ENCODE assay signal across 8 cellular contexts in the genomic region with DNA sequence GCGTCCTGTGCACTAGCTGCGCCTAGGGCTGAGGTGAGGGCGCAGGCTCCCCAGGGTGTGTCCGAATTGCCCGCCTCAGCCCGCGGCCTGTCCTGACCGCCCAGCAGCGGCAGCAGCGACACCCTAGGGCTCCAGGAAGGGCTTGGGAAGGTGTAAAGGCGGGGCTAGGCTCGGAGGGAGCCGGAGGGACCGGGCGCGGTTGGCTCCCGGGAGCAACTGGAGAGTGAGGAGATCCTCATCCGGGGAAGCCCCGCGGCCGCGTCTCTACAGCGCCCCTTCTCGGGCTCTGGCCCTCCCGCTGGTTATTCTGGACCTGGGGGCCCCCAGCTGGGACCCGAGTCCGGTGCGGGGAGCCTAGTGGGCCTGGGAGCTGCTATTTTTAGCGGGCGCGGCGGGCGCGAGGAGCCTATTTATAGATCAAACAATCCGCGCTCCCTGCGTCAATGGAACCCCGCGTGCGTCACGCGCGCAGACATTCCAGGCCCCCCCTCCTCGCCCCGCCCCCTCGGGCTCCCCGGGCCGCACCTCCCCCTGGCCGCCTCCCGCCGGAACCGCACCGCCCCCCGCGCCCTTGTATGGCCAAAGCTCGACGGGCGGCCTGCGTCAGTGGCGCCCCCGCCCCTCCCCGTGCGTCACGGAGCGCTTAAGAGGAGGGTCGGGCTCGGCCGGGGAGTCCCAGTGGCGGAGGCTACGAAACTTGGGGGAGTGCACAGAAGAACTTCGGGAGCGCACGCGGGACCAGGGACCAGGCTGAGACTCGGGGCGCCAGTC. TPM values are rescaled to one million over a fixed set of nuclear protein-coding genes. Genes with fewer than 3 reads are reported as not detected.
DNase-seq lines count a peak whose midpoint lies in the region; ATAC-seq, FAIRE-seq and TF ChIP-seq lines count a peak whose summit lies in the region.

Gene NR4A1, plus strand, starts transcription at position 672 of the 771 bp plus-strand sequence. CDS start 2,887 bp downstream, outside the sequence.

- H3K27me3 Mint-ChIP-seq in Calu3 (ENCODE audit: unreplicated experiment): no peaks in the 10 kb centered on the region
- H3K27me3 Mint-ChIP-seq in activated T-cell treated with anti-CD3 and anti-CD28 coated beads, Interleukin-2, amount 50 U/mL, for 24 hours: no peaks in the 10 kb centered on the region

- H3K27ac Mint-ChIP-seq in Calu3 (ENCODE audit: unreplicated experiment): peak within 1 kb of the TSS; percentile 80
- H3K27ac Mint-ChIP-seq in activated T-cell treated with anti-CD3 and anti-CD28 coated beads, Interleukin-2, amount 50 U/mL, for 24 hours: peak within 1 kb of the TSS; percentile 94

- intact Hi-C loops in Calu3 (cut with micrococcal nuclease; ENCODE audit: unreplicated experiment): no loop called here
- intact Hi-C loops in OCI-LY7 (cut with micrococcal nuclease; ENCODE audit: unreplicated experiment): loop anchor here (1.0 to 2.0 kb wide), 3 partner anchors 14 to 26 kb away; partner anchors contain the start of gene ATG101

- H3K9me3 Mint-ChIP-seq in Calu3 (ENCODE audit: low read depth, unreplicated experiment): no peaks in the 10 kb centered on the region
- no peaks in the 10 kb centered on the region for H3K9me3 Mint-ChIP-seq in activated T-cell treated with anti-CD3 and anti-CD28 coated beads, Interleukin-2, amount 50 U/mL, for 24 hours

- peaks cover 23% of the 10 kb centered on the region for H3K36me3 ChIP-seq in OCI-LY7 (ENCODE audit: insufficient read depth, low read length)
- H3K36me3 ChIP-seq in esophagus (ENCODE audit: control insufficient read depth in 2 of 2, insufficient read depth in 2 of 2, low read length in 1 of 2): no peaks in the 10 kb centered on the region
- H3K36me3 ChIP-seq in muscle layer of duodenum (ENCODE audit: control insufficient read depth in 1 of 2, insufficient read depth in 2 of 2, low read length in 2 of 2): peaks cover 25 to 30% of the 10 kb centered on the region in 2 donors

- peak within 1 kb of the TSS; percentile 97 for H3K4me3 Mint-ChIP-seq in Calu3 (ENCODE audit: low read depth, unreplicated experiment)
- H3K4me3 Mint-ChIP-seq in activated T-cell treated with anti-CD3 and anti-CD28 coated beads, Interleukin-2, amount 50 U/mL, for 24 hours: peak within 1 kb of the TSS; percentile 93

- H3K27ac ChIP-seq in OCI-LY7 (ENCODE audit: low read depth, low read length, poor library complexity, severe bottlenecking) (peak within 1 kb of the TSS; percentile 66), esophagus (ENCODE audit: low read depth in 2 of 2, low read length in 1 of 2) (peak within 1 kb of the TSS; percentile 94), muscle layer of duodenum (ENCODE audit: low read length) (peak within 1 kb of the TSS; percentile 93)

- H3K4me3 ChIP-seq in OCI-LY7 (ENCODE audit: low read depth, low read length, poor library complexity, severe bottlenecking) (peak within 1 kb of the TSS; percentile 68), esophagus (ENCODE audit: low read depth in 1 of 2, low read length in 2 of 2) (peak within 1 kb of the TSS; percentile 32 to 53), muscle layer of duodenum (ENCODE audit: low read depth in 1 of 2, low read length in 2 of 2) (peak within 1 kb of the TSS; percentile 76 to 94)

- H2AFZ ChIP-seq in OCI-LY7 (ENCODE audit: low read length): peak within 1 kb of the TSS; percentile 30; the same call in 1 of the 2 replicates

- no peaks in the 10 kb centered on the region for H4K20me1 ChIP-seq in OCI-LY7 (ENCODE audit: insufficient read depth, low read length)

- CTCF ChIA-PET in Calu3 (lab: Charles Lee): interaction anchor here (0.6 to 2.4 kb wide), 9 partner anchors 12 to 571 kb away, joined by 3 to 17 read pairs (median 5); partner anchors contain the start of gene ATG101
- CTCF ChIA-PET in OCI-LY7 (lab: Charles Lee; ENCODE audit: unreplicated experiment): interaction anchor here (0.6 to 0.7 kb wide), 3 partner anchors 20 to 641 kb away, joined by 3 to 4 read pairs (median 3); no protein-coding TSS in a partner anchor

- POLR2A ChIA-PET in OCI-LY7 (lab: Charles Lee): interaction anchor here (0.5 to 1.4 kb wide), 9 partner anchors 9 to 30 kb away, joined by 3 to 10 read pairs (median 3); no protein-coding TSS in a partner anchor

- DNase-seq in Calu3 (peak; percentile 97), HTR-8/SVneo (ENCODE audit: insufficient read length, low spot score) (peak; percentile 84), OCI-LY7 (ENCODE audit: low spot score) (peak; percentile 84)
- peak; percentile 99 for DNase-seq in activated T-cell treated with anti-CD3 and anti-CD28 coated beads, Interleukin-2, amount 50 U/mL, for 24 hours
- DNase-seq in stimulated activated CD8-positive, alpha-beta memory T cell treated with anti-CD3 and anti-CD28 coated beads, Interleukin-7, amount 100 ng/mL, for 24 hours (ENCODE audit: low read depth): peak; percentile 97

- H3K9me3 ChIP-seq in OCI-LY7 (ENCODE audit: low read length): no peaks in the 10 kb centered on the region
- H3K9me3 ChIP-seq in esophagus (ENCODE audit: control insufficient read depth in 2 of 2, insufficient read depth in 1 of 2, low read depth in 1 of 2, low read length in 1 of 2): no peaks in the 10 kb centered on the region
- no peaks in the 10 kb centered on the region for H3K9me3 ChIP-seq in muscle layer of duodenum (ENCODE audit: control insufficient read depth in 1 of 2, low read length in 2 of 2)

- 0 to 1% methylated on average over 65 to 76 of the region's 76 CpGs for WGBS in esophagus, 2 donors

- peak; percentile 74 for ATAC-seq in GM21360 (IDR thresholded peaks at IDR 0.05; ENCODE audit: unreplicated experiment)

- H3K4me2 ChIP-seq in OCI-LY7 (ENCODE audit: low read length): peak within 1 kb of the TSS; percentile 85

- TF ChIP-seq CTCF in Calu3 (IDR thresholded peaks at IDR 0.05; ENCODE audit: unreplicated experiment) (no peak), OCI-LY7 (conservative IDR thresholded peaks at IDR 0.05; ENCODE audit: low read length) (peak; percentile 53)

- peak; percentile 93 for FAIRE-seq in HTR-8/SVneo (lab: Jason Lieb, UNC)

- H3K4me1 ChIP-seq in OCI-LY7 (ENCODE audit: insufficient read depth, low read length, poor library complexity, severe bottlenecking) (peaks cover 36% of the 10 kb centered on the region), esophagus (ENCODE audit: control insufficient read depth in 2 of 2, insufficient read depth in 2 of 2, low read length in 1 of 2) (peaks cover 5 to 15% of the 10 kb centered on the region in 2 donors), muscle layer of duodenum (ENCODE audit: control insufficient read depth in 1 of 2, insufficient read depth in 2 of 2, low read length in 2 of 2) (peaks cover 14 to 27% of the 10 kb centered on the region in 2 donors)

- H3K27me3 ChIP-seq in esophagus (ENCODE audit: control insufficient read depth in 1 of 2, insufficient read depth in 2 of 2, low read length in 2 of 2): no peaks in the 10 kb centered on the region
- H3K27me3 ChIP-seq in muscle layer of duodenum (ENCODE audit: low read depth, low read length): no peaks in the 10 kb centered on the region

- no peaks in the 10 kb centered on the region; the same call in 1 of the 2 replicates for H3K79me2 ChIP-seq in OCI-LY7 (ENCODE audit: insufficient read depth, low read depth, low read length)

- H3K4me1 Mint-ChIP-seq in Calu3 (ENCODE audit: low read depth, unreplicated experiment): peaks cover 21% of the 10 kb centered on the region
- peaks cover 39% of the 10 kb centered on the region for H3K4me1 Mint-ChIP-seq in activated T-cell treated with anti-CD3 and anti-CD28 coated beads, Interleukin-2, amount 50 U/mL, for 24 hours (ENCODE audit: low read depth)

- H3K9me2 ChIP-seq in OCI-LY7 (ENCODE audit: insufficient read depth, low read length): no peaks in the 10 kb centered on the region

- BruUV-seq in Calu3 (replicated peaks; lab: Mats Ljungman, UMichigan): no TSS peak
- no TSS peak for BruUV-seq in OCI-LY7 (replicated peaks; lab: Mats Ljungman, UMichigan)

- H3K36me3 Mint-ChIP-seq in Calu3 (ENCODE audit: insufficient read depth, unreplicated experiment): peaks cover 69% of the 10 kb centered on the region
- H3K36me3 Mint-ChIP-seq in activated T-cell treated with anti-CD3 and anti-CD28 coated beads, Interleukin-2, amount 50 U/mL, for 24 hours (ENCODE audit: low read depth): peaks cover 29% of the 10 kb centered on the region

RNA-seq across cellular contexts. Expression of gene NR4A1, which starts in this region (rescaled TPM):
- total RNA-seq in Calu3 (2022) (18.0 and 18.9 TPM in 2 replicates), OCI-LY7 (2022) (28.1 and 29.0 TPM in 2 replicates)
- 25.3 and 29.3 TPM in 2 replicates for total RNA-seq in OCI-LY7 (2014; rRNA removed; shearing (Covaris generic))
- 10 to 100 TPM in 1 of 2 donors, 1 to 10 TPM in 1; 6.3 to 10.6 TPM for polyA plus RNA-seq in esophagus

Comparison
In these comparisons a context has a peak if more than half of its experiments do, and no peak if none do; other contexts are left out.
1. Peak in every context shown above with its lines: DNase-seq, ATAC-seq, H3K4me3 ChIP-seq and H3K27ac ChIP-seq.